17 cellular contexts compared by ENCODE assay signal in genomic region chr16:68345958-68346635, GRCh38. TPM values are rescaled to one million over a fixed set of nuclear protein-coding genes. Genes with fewer than 3 reads are reported as not detected.
DNase-seq lines count a peak whose midpoint lies in the region; ATAC-seq, FAIRE-seq and TF ChIP-seq lines count a peak whose summit lies in the region.
"Had no signal": no experiment of that assay in that cellular context is flagged by ENCODE, and none has a peak within 500 bp of the region (broad histone marks: within the 10 kb centered on the region; RNA-seq: fewer than 3 reads in every experiment).

No MANE protein-coding gene starts in this region.

- H3K27ac Mint-ChIP-seq in chondrocyte (ENCODE audit: unreplicated experiment) (no peak overlapping the region), neural crest cell (ENCODE audit: unreplicated experiment) (peak overlapping the region; percentile 27)

- WGBS in A549 (ENCODE audit: missing lambda C conversion rate), result 96% methylated on average over 16 of the region's 16 CpGs

- TF ChIP-seq CTCF in A549 (IDR thresholded peaks at IDR 0.05) (no peak), chondrocyte (IDR thresholded peaks at IDR 0.05) (no peak), neural crest cell (conservative IDR thresholded peaks at IDR 0.05) (no peak)

- CTCF ChIA-PET in A549 (lab: Yijun Ruan, JAX), result interaction anchor here (1.2 to 4.4 kb wide), 2 partner anchors 17 to 85 kb away, joined by 5 to 22 read pairs; no protein-coding TSS in a partner anchor

- no peaks in the 10 kb centered on the region for H3K4me1 ChIP-seq in A549

- no peak for TF ChIP-seq POLR2A in A549 (IDR thresholded peaks at IDR 0.05; ENCODE audit: low read length)

- H3K4me3 ChIP-seq in A549, result no peak overlapping the region
- H3K4me3 ChIP-seq: MG63, PC-9 had no signal

- H3K27me3 Mint-ChIP-seq in chondrocyte (ENCODE audit: low read depth) (no peaks in the 10 kb centered on the region), neural crest cell (ENCODE audit: low read depth) (no peaks in the 10 kb centered on the region)

- peak; percentile 41 to 51; a peak in 2 of 6 replicates for ATAC-seq in A549
- no peak for ATAC-seq in stimulated activated naive CD8-positive, alpha-beta T cell treated with anti-CD3 and anti-CD28 coated beads, Interleukin-15, Interleukin-2, amounts not matched to agents 100 U/mL and 50 U/mL, for 24 hours

- FAIRE-seq in A549 (lab: Jason Lieb, UNC), result no peak

- POLR2A ChIA-PET in A549 (lab: Yijun Ruan, JAX), result no interaction called here

- H3K9me3 ChIP-seq in A549, result no peaks in the 10 kb centered on the region
- H3K9me3 ChIP-seq: MG63 had no signal

- no peaks in the 10 kb centered on the region for H3K4me1 Mint-ChIP-seq in chondrocyte (ENCODE audit: low read depth)
- no peaks in the 10 kb centered on the region for H3K4me1 Mint-ChIP-seq in neural crest cell

- H3K9me3 Mint-ChIP-seq in chondrocyte (ENCODE audit: low read depth) (no peaks in the 10 kb centered on the region), neural crest cell (no peaks in the 10 kb centered on the region)

- H3K36me3 Mint-ChIP-seq in chondrocyte (ENCODE audit: low read depth) (peaks cover 38% of the 10 kb centered on the region), neural crest cell (ENCODE audit: low read depth) (peaks cover 8% of the 10 kb centered on the region)

- TF ChIP-seq RAD21 in A549 (conservative IDR thresholded peaks at IDR 0.05 in 1 of 2, IDR thresholded peaks at IDR 0.05 in 1 of 2), result no peak

- DNase-seq in DMS53 (lab: John Stamatoyannopoulos, UW) (peak; percentile 10), DMS53 treated with DMSO at 0.1 percent for 48 hours (lab: John Stamatoyannopoulos, UW; ENCODE audit: unreplicated experiment) (no peak), A549 (ENCODE audit: low read depth in 1 of 2, low spot score in 1 of 2) (no peak), chondrocyte (ENCODE audit: low spot score) (peak; percentile 67), neural crest cell (ENCODE audit: low read depth, low spot score) (no peak), Kasumi-1 (lab: John Stamatoyannopoulos, UW) (no peak), activated T-cell treated with anti-CD3 and anti-CD28 coated beads for 4 hours (no peak)
- DNase-seq in stimulated activated naive CD8-positive, alpha-beta T cell treated with anti-CD3 and anti-CD28 coated beads, Interleukin-15, Interleukin-2, amounts not matched to agents 100 U/mL and 50 U/mL, for 24 hours, result no peak
- DNase-seq: DMS 273 treated with DMSO at 0.1 percent for 48 hours, MG63, NCI-H1092, NCI-H146, NCI-H2081, NCI-H774, PC-9 had no signal

- no peak overlapping the region for H3K4me3 Mint-ChIP-seq in chondrocyte (ENCODE audit: unreplicated experiment)
- H3K4me3 Mint-ChIP-seq in neural crest cell, result no peak overlapping the region

- no peak overlapping the region for H3K4me2 ChIP-seq in A549
- H3K4me2 ChIP-seq: KMS-11, PC-9 had no signal

- TF ChIP-seq EP300 in A549 (IDR thresholded peaks at IDR 0.05), result no peak

- no peak overlapping the region for H3K27ac ChIP-seq in A549
- H3K27ac ChIP-seq: 22Rv1, KMS-11, PC-9 had no signal

TF ChIP-seq in A549, 52 proteins besides CTCF, POLR2A, EP300 and RAD21:
- TF ChIP-seq RNF2 (IDR thresholded peaks at IDR 0.05; ENCODE audit: borderline replicate concordance, low read depth) (no peak), KDM5A (IDR thresholded peaks at IDR 0.05) (no peak), POLR2AphosphoS2 (conservative IDR thresholded peaks at IDR 0.05; ENCODE audit: low read length) (no peak), KDM1A (IDR thresholded peaks at IDR 0.05; ENCODE audit: low read depth) (no peak), PHF8 (IDR thresholded peaks at IDR 0.05; ENCODE audit: borderline replicate concordance, low read depth) (no peak), JUNB (IDR thresholded peaks at IDR 0.05) (no peak), EHMT2 (IDR thresholded peaks at IDR 0.05; ENCODE audit: low read depth) (no peak)
TF ChIP-seq in A549: peak in this region for 0.

RNA-seq across cellular contexts. Expression of gene PRMT7, which starts 35.3 kb away (rescaled TPM):
- polyA plus RNA-seq in A549 (2011; rRNA removed) (37.1 and 37.6 TPM in 2 replicates), A549 (2017; fragmentation: RNase III; extraction: RNeasy Plus Mini Kit Qiagen cat#74134 plus additional on column Dnase treatment) (44.7 to 47.2 TPM (median 46.3 TPM) in 3 replicates)
- polyA plus RNA-seq in A549 (2012; cell fraction: cytosol; rRNA removed), result 49.5 and 59.4 TPM in 2 replicates
- polyA plus RNA-seq in A549 (2012; cell fraction: nucleus; rRNA removed), result 191 and 230 TPM in 2 replicates
- polyA minus RNA-seq in A549 (2011; rRNA and poly(A)+ RNA removed), result 51.2 and 54.9 TPM in 2 replicates
- total RNA-seq in chondrocyte (25.1 to 41.8 TPM (median 26.7 TPM) in 3 replicates), neural crest cell (68.9 and 71.9 TPM in 2 replicates)

RNA-seq across cellular contexts. Expression of gene SLC7A6OS, which starts 35.4 kb away (rescaled TPM):
- polyA plus RNA-seq in A549 (2011; rRNA removed) (11.0 and 11.9 TPM in 2 replicates), A549 (2017; fragmentation: RNase III; extraction: RNeasy Plus Mini Kit Qiagen cat#74134 plus additional on column Dnase treatment) (10.4 to 11.5 TPM (median 10.9 TPM) in 3 replicates)
- 5.2 and 6.2 TPM in 2 replicates for polyA plus RNA-seq in A549 (2012; cell fraction: cytosol; rRNA removed)
- polyA plus RNA-seq in A549 (2012; cell fraction: nucleus; rRNA removed), result 5.8 and 9.5 TPM in 2 replicates
- 9.0 and 9.1 TPM in 2 replicates for polyA minus RNA-seq in A549 (2011; rRNA and poly(A)+ RNA removed)
- total RNA-seq in chondrocyte (9.5 to 12.7 TPM (median 11.8 TPM) in 3 replicates), neural crest cell (21.3 and 23.8 TPM in 2 replicates)

Comparison
In these comparisons a context has a peak if more than half of its experiments do, and no peak if none do; other contexts are left out.
1. DNase-seq: peak in DMS53 (single experiment) and chondrocyte (single experiment); none in DMS53 treated with DMSO at 0.1 percent for 48 hours (single experiment), A549 (0 of 2), neural crest cell (single experiment), Kasumi-1 (0 of 2), activated T-cell treated with anti-CD3 and anti-CD28 coated beads for 4 hours (single experiment) and stimulated activated naive CD8-positive, alpha-beta T cell treated with anti-CD3 and anti-CD28 coated beads, Interleukin-15, Interleukin-2, amounts not matched to agents 100 U/mL and 50 U/mL, for 24 hours (single experiment).